ENCODE assay signal across 8 cellular contexts in genomic region chr15:57306305-57306943, GRCh38.
DNase-seq lines count a peak whose midpoint lies in the region; ATAC-seq and TF ChIP-seq lines count a peak whose summit lies in the region.

No MANE protein-coding gene starts in this region.

- peak; percentile 71 for ATAC-seq in HG03025 (IDR thresholded peaks at IDR 0.05; ENCODE audit: low FRiP score, unreplicated experiment)

- H3K4me3 ChIP-seq in GM12875 (ENCODE audit: low read depth, low read length): peak overlapping the region; percentile 35

- DNase-seq in NCI-H2171 (lab: John Stamatoyannopoulos, UW): peak; percentile 61
- DNase-seq in activated CD4-positive, alpha-beta T cell treated with anti-CD3 and anti-CD28 coated beads for 24 hours (ENCODE audit: low read depth in 2 of 2): peak; percentile 83 to 85
- DNase-seq in cerebellum (ENCODE audit: low spot score): peak; percentile 43
- peak; percentile 88 for DNase-seq in left kidney (ENCODE audit: low read depth, low spot score)
- peak; percentile 84 to 88 for DNase-seq in stimulated activated CD4-positive, alpha-beta T cell treated with anti-CD3 and anti-CD28 coated beads, Interleukin-1b, Interleukin-23, amount 100 ng/mL, for 4 hours (ENCODE audit: low read depth in 2 of 2)
- no peak for DNase-seq in SK-N-DZ (ENCODE audit: low spot score)

- peak; percentile 88 for TF ChIP-seq CTCF in GM12875 (IDR thresholded peaks at IDR 0.05; ENCODE audit: borderline replicate concordance, insufficient read depth, low read depth, low read length)
